ENCODE assay signal across 1 cellular context in genomic region chr11:65170058-65170534, GRCh38.
TF ChIP-seq lines count a peak whose summit lies in the region.

TSS of gene SPDYC (plus strand) at chr11:65170233. CDS start at chr11:65171358, 1,125 bp downstream.

TF ChIP-seq in K562, 482 proteins besides CTCF, POLR2A, EP300 and RAD21 (continued from another document and continues in another):
- no peak; the same call in 1 of the 2 replicates for TF ChIP-seq MGA (IDR thresholded peaks at IDR 0.05)
- TF ChIP-seq NFYB (IDR thresholded peaks at IDR 0.05; ENCODE audit: extremely low read depth, insufficient read length): peak; percentile 60
- TF ChIP-seq ATF3 (IDR thresholded peaks at IDR 0.05): no peak
- no peak for TF ChIP-seq ATF3 (CRISPR knock-in tag; conservative IDR thresholded peaks at IDR 0.05)
- TF ChIP-seq CEBPB (tag; IDR thresholded peaks at IDR 0.05): no peak
- no peak for TF ChIP-seq FOXO4 (CRISPR knock-in tag; IDR thresholded peaks at IDR 0.05)
- TF ChIP-seq GTF2E2 (tag; IDR thresholded peaks at IDR 0.05): peak; percentile 83; the same call in 1 of the 2 replicates
- 0 out of 2 replicates have a peak, but pooled peaks have one; percentile 31 for TF ChIP-seq BRD4 (IDR thresholded peaks at IDR 0.05)
- TF ChIP-seq ZNF740 (CRISPR knock-in tag; IDR thresholded peaks at IDR 0.05): peak; percentile 57; the same call in 1 of the 2 replicates
- no peak for TF ChIP-seq ZNF740 (tag; IDR thresholded peaks at IDR 0.05)
- TF ChIP-seq RBM34 (IDR thresholded peaks at IDR 0.05; ENCODE audit: borderline replicate concordance, insufficient read depth, low read length): no peak
- TF ChIP-seq ZNF57 (CRISPR knock-in tag; IDR thresholded peaks at IDR 0.05): no peak
- TF ChIP-seq STAT6 (CRISPR knock-in tag; IDR thresholded peaks at IDR 0.05): no peak
- peak; percentile 46; the same call in 1 of the 2 replicates for TF ChIP-seq ESRRA (IDR thresholded peaks at IDR 0.05; ENCODE audit: borderline replicate concordance, low read depth)
- TF ChIP-seq RNF2 (IDR thresholded peaks at IDR 0.05): 0 out of 2 replicates have a peak, but pooled peaks have one; percentile 20
- peak; percentile 51; the same call in 1 of the 2 replicates for TF ChIP-seq LCOR (CRISPR knock-in tag; IDR thresholded peaks at IDR 0.05)
- TF ChIP-seq THRA (IDR thresholded peaks at IDR 0.05): no peak
- no peak for TF ChIP-seq ZNF347 (CRISPR knock-in tag; IDR thresholded peaks at IDR 0.05; ENCODE audit: low read depth)
- TF ChIP-seq ID3 (CRISPR knock-in tag; IDR thresholded peaks at IDR 0.05): no peak
- 0 out of 2 replicates have a peak, but pooled peaks have one; percentile 35 for TF ChIP-seq ID3 (tag; IDR thresholded peaks at IDR 0.05)
- no peak for TF ChIP-seq MITF (IDR thresholded peaks at IDR 0.05)
- TF ChIP-seq ZBTB11 (CRISPR knock-in tag; IDR thresholded peaks at IDR 0.05): no peak
- no peak for TF ChIP-seq NR0B1 (IDR thresholded peaks at IDR 0.05; ENCODE audit: partially characterized antibody)
- TF ChIP-seq ZNF75A (CRISPR knock-in tag; IDR thresholded peaks at IDR 0.05): no peak
- TF ChIP-seq ZNF589 (CRISPR knock-in tag; IDR thresholded peaks at IDR 0.05; ENCODE audit: low read depth): no peak
- peak; percentile 45; the same call in 1 of the 2 replicates for TF ChIP-seq MYC (IDR thresholded peaks at IDR 0.05; ENCODE audit: low read depth, low read length)
- TF ChIP-seq MYC (CRISPR knock-in tag; IDR thresholded peaks at IDR 0.05; ENCODE audit: borderline replicate concordance, low read depth): no peak; the same call in 1 of the 2 replicates
